ENCODE assay signal across 8 cellular contexts in the genomic region with DNA sequence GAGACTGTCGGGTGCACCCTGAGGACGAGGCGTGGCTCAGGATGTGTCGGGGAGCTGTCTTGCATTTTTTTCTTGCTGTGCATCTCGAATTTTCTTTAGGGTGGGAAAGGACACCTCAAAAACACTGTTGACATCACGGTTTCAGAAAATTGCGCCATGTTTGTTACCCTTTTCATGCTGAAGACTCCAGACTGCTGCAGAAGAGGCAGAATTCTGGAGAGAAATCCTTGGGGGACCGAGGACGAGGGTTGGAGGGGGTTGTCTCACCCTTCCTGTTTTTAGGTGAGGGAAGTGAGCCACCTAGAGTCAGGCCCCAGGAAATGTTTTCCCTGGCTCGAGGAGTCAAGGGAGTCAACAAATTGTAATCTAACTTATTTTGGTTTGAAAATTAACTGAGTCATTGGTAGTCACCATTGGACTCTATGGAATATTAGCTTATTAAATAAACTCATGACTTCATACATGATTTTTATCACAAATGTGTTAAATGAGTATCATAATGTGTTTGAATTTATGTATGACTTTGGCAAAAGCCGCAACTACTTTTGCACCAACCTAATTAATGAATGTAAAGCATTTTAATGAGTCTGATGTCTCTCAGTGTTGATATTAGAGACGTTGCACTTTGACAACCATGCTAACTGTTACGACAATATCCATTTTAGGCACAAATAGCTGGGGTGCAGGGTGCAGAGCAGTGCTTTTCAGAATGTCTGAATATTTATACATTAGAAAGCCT. TPM values are rescaled to one million over a fixed set of nuclear protein-coding genes. Genes with fewer than 3 reads are reported as not detected.
DNase-seq lines count a peak whose midpoint lies in the region; ATAC-seq, FAIRE-seq and TF ChIP-seq lines count a peak whose summit lies in the region.

No MANE protein-coding gene starts in this region.

- FAIRE-seq in RCC 7860 (lab: Jason Lieb, UNC), result no peak

- H3K4me3 ChIP-seq in heart right ventricle (peak overlapping the region; percentile 67 to 96 (median 90)), urinary bladder (ENCODE audit: low read depth, low read length) (peak overlapping the region; percentile 70)

- 6% methylated on average over 13 of the region's 13 CpGs for WGBS in heart right ventricle, 2 donors
- whole genome bisulfite sequencing in urinary bladder, result 5% methylated on average over 13 of the region's 13 CpGs

- ATAC-seq in GM21576 (IDR thresholded peaks at IDR 0.05; ENCODE audit: unreplicated experiment) (peak; percentile 45), heart right ventricle (peak; percentile 62 to 90 (median 78))

- peak; percentile 43 to 85 (median 69) for TF ChIP-seq CTCF in heart right ventricle (IDR thresholded peaks at IDR 0.05)

- H3K36me3 ChIP-seq in heart right ventricle (peaks cover 0 to 18% (median 0%) of the 10 kb centered on the region in 9 donors), urinary bladder (ENCODE audit: insufficient read depth) (no peaks in the 10 kb centered on the region)

- H3K27ac ChIP-seq in heart right ventricle (peak overlapping the region; percentile 59 to 98 (median 96)), urinary bladder (ENCODE audit: low read depth) (peak overlapping the region; percentile 72)

- H3K4me1 ChIP-seq in heart right ventricle (peaks cover 0 to 43% (median 32%) of the 10 kb centered on the region in 9 donors), urinary bladder (ENCODE audit: insufficient read depth) (no peaks in the 10 kb centered on the region)

- H3K27me3 ChIP-seq in heart right ventricle, result peaks cover 0 to 23% (median 10%) of the 10 kb centered on the region in 7 donors

- DNase-seq in ELF-1 (ENCODE audit: low read depth, low spot score) (peak; percentile 82), HuH-7.5 (ENCODE audit: low spot score) (peak; percentile 63), RCC 7860 (ENCODE audit: low spot score) (peak; percentile 14), heart right ventricle (peak; percentile 36 to 74), pons (ENCODE audit: low spot score) (peak; percentile 94)
- DNase-seq in activated naive CD8-positive, alpha-beta T cell treated with anti-CD3 and anti-CD28 coated beads, Interleukin-2, amount 50 U/mL, for 16 hours (ENCODE audit: low read depth, low spot score), result peak; percentile 17

- intact Hi-C loops in heart right ventricle (cut with DNase I), result loop anchor here in 9 of 10 donors (1.0 to 10.0 kb wide), 11 partner anchors 53 to 121 kb away; partner anchors contain the start of genes MBLAC2 (in 5 of the 9), POLR3G (in 5 of the 9) and CETN3 (in 1 of the 9)

- H3K9me3 ChIP-seq in heart right ventricle, result no peaks in the 10 kb centered on the region

RNA-seq across cellular contexts. Expression of gene LYSMD3, which starts 0.7 kb away (rescaled TPM):
- total RNA-seq in heart right ventricle (10 to 100 TPM; 15.2 to 26.7 (median 19.6) TPM), urinary bladder (48.1 TPM)
- polyA plus RNA-seq in heart right ventricle (1 to 10 TPM; 5.8 to 9.8 TPM), urinary bladder (10.3 TPM)

RNA-seq across cellular contexts. Expression of gene ADGRV1, which starts 28.5 kb away (rescaled TPM):
- total RNA-seq in heart right ventricle (1 to 10 TPM in 1 of 10 donors, under 1 TPM in 4, not detected in 5; 0.31 to 1.4 (median 0.53) TPM), urinary bladder (6.6 TPM)
- polyA plus RNA-seq in heart right ventricle (under 1 TPM in 1 of 2 donors, not detected in 1; 0.03 TPM), urinary bladder (4.0 TPM)

RNA-seq across cellular contexts. Expression of gene POLR3G, which starts 55.4 kb away (rescaled TPM):
- total RNA-seq in heart right ventricle, result 1 to 10 TPM in 2 of 10 donors, under 1 TPM in 8; 0.13 to 2.1 (median 0.54) TPM
- polyA plus RNA-seq in heart right ventricle, result 1 to 10 TPM in 1 of 2 donors, under 1 TPM in 1; 0.38 to 2.0 TPM
- 4.0 TPM for total RNA-seq in urinary bladder
- polyA plus RNA-seq in urinary bladder, result 1.1 TPM

RNA-seq across cellular contexts. Expression of gene MBLAC2, which starts 55.5 kb away (rescaled TPM):
- 1 to 10 TPM; 3.1 to 4.8 (median 3.5) TPM for total RNA-seq in heart right ventricle
- polyA plus RNA-seq in heart right ventricle, result 1 to 10 TPM; 1.0 to 1.3 TPM
- total RNA-seq in urinary bladder, result 11.3 TPM
- polyA plus RNA-seq in urinary bladder, result 6.6 TPM

Comparison
In these comparisons a context has a peak if more than half of its experiments do, and no peak if none do; other contexts are left out.
1. Peak in every context shown above with its lines: DNase-seq, ATAC-seq, H3K4me3 ChIP-seq and H3K27ac ChIP-seq.
2. DNase-seq: peak in every context shown above with its lines; median percentile 94 in pons; 82 in ELF-1; 63 in HuH-7.5; 55 in heart right ventricle; 17 in activated naive CD8-positive, alpha-beta T cell treated with anti-CD3 and anti-CD28 coated beads, Interleukin-2, amount 50 U/mL, for 16 hours; 14 in RCC 7860.